In genomic region chr6:132814716-132815570, GRCh38 we compare ENCODE assay signal across 1 cellular context.
A peak's percentile ranks its signal among the peaks of the same experiment; 100 is the strongest.
TF ChIP-seq lines count a peak whose summit lies in the region.

No MANE protein-coding gene starts in this region.

TF ChIP-seq in HepG2, 621 proteins besides CTCF, POLR2A, EP300 and RAD21 (continued from another document and continues in another):
- TF ChIP-seq GLMP (CRISPR knock-in tag; IDR thresholded peaks at IDR 0.05; ENCODE audit: borderline replicate concordance) (no peak; the same call in none of the 2 replicates), JUN (CRISPR knock-in tag; IDR thresholded peaks at IDR 0.05) (no peak), ZNF740 (CRISPR knock-in tag; IDR thresholded peaks at IDR 0.05) (no peak), ZBTB7B (CRISPR knock-in tag; IDR thresholded peaks at IDR 0.05) (no peak), TAF15 (IDR thresholded peaks at IDR 0.05; ENCODE audit: low read depth, low read length, poor library complexity, severe bottlenecking) (no peak), ZEB1 (IDR thresholded peaks at IDR 0.05; ENCODE audit: insufficient replicate concordance, low read depth) (no peak), MXD1 (CRISPR knock-in tag; IDR thresholded peaks at IDR 0.05) (no peak), ZNF512 (CRISPR knock-in tag; IDR thresholded peaks at IDR 0.05) (no peak), SCMH1 (CRISPR knock-in tag; IDR thresholded peaks at IDR 0.05; ENCODE audit: borderline replicate concordance) (no peak), DNMT1 (CRISPR knock-in tag; IDR thresholded peaks at IDR 0.05) (no peak), HOXA5 (CRISPR knock-in tag; IDR thresholded peaks at IDR 0.05) (no peak), GABPB1 (CRISPR knock-in tag; IDR thresholded peaks at IDR 0.05) (no peak), TEAD3 (CRISPR knock-in tag; optimal IDR thresholded peaks at IDR 0.05; ENCODE audit: borderline replicate concordance) (no peak), EEA1 (CRISPR knock-in tag; IDR thresholded peaks at IDR 0.05; ENCODE audit: borderline replicate concordance) (0 out of 2 replicates have a peak, but pooled peaks have one; percentile 5), ZNF781 (CRISPR knock-in tag; IDR thresholded peaks at IDR 0.05; ENCODE audit: borderline replicate concordance, not compliant biosample characterization) (peak; percentile 9), HOXA7 (CRISPR knock-in tag; IDR thresholded peaks at IDR 0.05) (no peak), ZBTB2 (CRISPR knock-in tag; IDR thresholded peaks at IDR 0.05; ENCODE audit: low read depth) (0 out of 2 replicates have a peak, but pooled peaks have one; percentile 34), ZBTB39 (CRISPR knock-in tag; IDR thresholded peaks at IDR 0.05) (no peak; the same call in 1 of the 2 replicates), FOXM1 (CRISPR knock-in tag; IDR thresholded peaks at IDR 0.05) (no peak), ZNF30 (CRISPR knock-in tag; IDR thresholded peaks at IDR 0.05) (0 out of 2 replicates have a peak, but pooled peaks have one; percentile 15), ZNF576 (CRISPR knock-in tag; IDR thresholded peaks at IDR 0.05) (no peak), POGK (CRISPR knock-in tag; conservative IDR thresholded peaks at IDR 0.05) (0 out of 2 replicates have a peak, but pooled peaks have one; percentile 6), HMG20B (CRISPR knock-in tag; conservative IDR thresholded peaks at IDR 0.05) (no peak), ZNF432 (CRISPR knock-in tag; IDR thresholded peaks at IDR 0.05; ENCODE audit: borderline replicate concordance) (peak; percentile 80; the same call in 1 of the 2 replicates), ZBTB7A (CRISPR knock-in tag; IDR thresholded peaks at IDR 0.05) (no peak), ZFX (CRISPR knock-in tag; IDR thresholded peaks at IDR 0.05; ENCODE audit: low read depth) (peak; percentile 11; the same call in 1 of the 2 replicates), MXD4 (CRISPR knock-in tag; IDR thresholded peaks at IDR 0.05) (no peak), RBM22 (optimal IDR thresholded peaks at IDR 0.05; ENCODE audit: low read length) (peak; percentile 97), PAX8 (CRISPR knock-in tag; IDR thresholded peaks at IDR 0.05; ENCODE audit: borderline replicate concordance) (0 out of 2 replicates have a peak, but pooled peaks have one; percentile 1), ZNF891 (CRISPR knock-in tag; IDR thresholded peaks at IDR 0.05) (no peak; the same call in none of the 2 replicates), RFX1 (IDR thresholded peaks at IDR 0.05) (no peak), SP5 (CRISPR knock-in tag; IDR thresholded peaks at IDR 0.05; ENCODE audit: borderline replicate concordance, low read depth) (no peak), ZNF652 (CRISPR knock-in tag; IDR thresholded peaks at IDR 0.05; ENCODE audit: borderline replicate concordance, low read depth) (no peak), LCORL (IDR thresholded peaks at IDR 0.05) (no peak), LCORL (CRISPR knock-in tag; IDR thresholded peaks at IDR 0.05) (no peak), ZNF737 (CRISPR knock-in tag; IDR thresholded peaks at IDR 0.05; ENCODE audit: borderline replicate concordance) (0 out of 2 replicates have a peak, but pooled peaks have one; percentile 86), ZNF451 (CRISPR knock-in tag; IDR thresholded peaks at IDR 0.05) (no peak), XBP1 (CRISPR knock-in tag; IDR thresholded peaks at IDR 0.05) (no peak), ZNF431 (CRISPR knock-in tag; IDR thresholded peaks at IDR 0.05; ENCODE audit: borderline replicate concordance, low read depth) (0 out of 2 replicates have a peak, but pooled peaks have one; percentile 52), CHCHD3 (CRISPR knock-in tag; IDR thresholded peaks at IDR 0.05) (no peak), TERF1 (CRISPR knock-in tag; IDR thresholded peaks at IDR 0.05) (peak; percentile 5; the same call in 1 of the 2 replicates), HNRNPL (IDR thresholded peaks at IDR 0.05; ENCODE audit: low read depth, low read length) (0 out of 2 replicates have a peak, but pooled peaks have one; percentile 47), CENPT (CRISPR knock-in tag; IDR thresholded peaks at IDR 0.05; ENCODE audit: low read depth) (no peak), ATF7-NPFF (CRISPR knock-in tag; IDR thresholded peaks at IDR 0.05; ENCODE audit: low read depth) (no peak), ZNF296 (CRISPR knock-in tag; conservative IDR thresholded peaks at IDR 0.05) (peak; percentile 93), SALL1 (CRISPR knock-in tag; IDR thresholded peaks at IDR 0.05) (0 out of 2 replicates have a peak, but pooled peaks have one; percentile 2)
- TF ChIP-seq, protein P1, sequence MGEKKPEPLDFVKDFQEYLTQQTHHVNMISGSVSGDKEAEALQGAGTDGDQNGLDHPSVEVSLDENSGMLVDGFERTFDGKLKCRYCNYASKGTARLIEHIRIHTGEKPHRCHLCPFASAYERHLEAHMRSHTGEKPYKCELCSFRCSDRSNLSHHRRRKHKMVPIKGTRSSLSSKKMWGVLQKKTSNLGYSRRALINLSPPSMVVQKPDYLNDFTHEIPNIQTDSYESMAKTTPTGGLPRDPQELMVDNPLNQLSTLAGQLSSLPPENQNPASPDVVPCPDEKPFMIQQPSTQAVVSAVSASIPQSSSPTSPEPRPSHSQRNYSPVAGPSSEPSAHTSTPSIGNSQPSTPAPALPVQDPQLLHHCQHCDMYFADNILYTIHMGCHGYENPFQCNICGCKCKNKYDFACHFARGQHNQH (CRISPR knock-in tag; IDR thresholded peaks at IDR 0.05): no peak
- TF ChIP-seq, protein P2, sequence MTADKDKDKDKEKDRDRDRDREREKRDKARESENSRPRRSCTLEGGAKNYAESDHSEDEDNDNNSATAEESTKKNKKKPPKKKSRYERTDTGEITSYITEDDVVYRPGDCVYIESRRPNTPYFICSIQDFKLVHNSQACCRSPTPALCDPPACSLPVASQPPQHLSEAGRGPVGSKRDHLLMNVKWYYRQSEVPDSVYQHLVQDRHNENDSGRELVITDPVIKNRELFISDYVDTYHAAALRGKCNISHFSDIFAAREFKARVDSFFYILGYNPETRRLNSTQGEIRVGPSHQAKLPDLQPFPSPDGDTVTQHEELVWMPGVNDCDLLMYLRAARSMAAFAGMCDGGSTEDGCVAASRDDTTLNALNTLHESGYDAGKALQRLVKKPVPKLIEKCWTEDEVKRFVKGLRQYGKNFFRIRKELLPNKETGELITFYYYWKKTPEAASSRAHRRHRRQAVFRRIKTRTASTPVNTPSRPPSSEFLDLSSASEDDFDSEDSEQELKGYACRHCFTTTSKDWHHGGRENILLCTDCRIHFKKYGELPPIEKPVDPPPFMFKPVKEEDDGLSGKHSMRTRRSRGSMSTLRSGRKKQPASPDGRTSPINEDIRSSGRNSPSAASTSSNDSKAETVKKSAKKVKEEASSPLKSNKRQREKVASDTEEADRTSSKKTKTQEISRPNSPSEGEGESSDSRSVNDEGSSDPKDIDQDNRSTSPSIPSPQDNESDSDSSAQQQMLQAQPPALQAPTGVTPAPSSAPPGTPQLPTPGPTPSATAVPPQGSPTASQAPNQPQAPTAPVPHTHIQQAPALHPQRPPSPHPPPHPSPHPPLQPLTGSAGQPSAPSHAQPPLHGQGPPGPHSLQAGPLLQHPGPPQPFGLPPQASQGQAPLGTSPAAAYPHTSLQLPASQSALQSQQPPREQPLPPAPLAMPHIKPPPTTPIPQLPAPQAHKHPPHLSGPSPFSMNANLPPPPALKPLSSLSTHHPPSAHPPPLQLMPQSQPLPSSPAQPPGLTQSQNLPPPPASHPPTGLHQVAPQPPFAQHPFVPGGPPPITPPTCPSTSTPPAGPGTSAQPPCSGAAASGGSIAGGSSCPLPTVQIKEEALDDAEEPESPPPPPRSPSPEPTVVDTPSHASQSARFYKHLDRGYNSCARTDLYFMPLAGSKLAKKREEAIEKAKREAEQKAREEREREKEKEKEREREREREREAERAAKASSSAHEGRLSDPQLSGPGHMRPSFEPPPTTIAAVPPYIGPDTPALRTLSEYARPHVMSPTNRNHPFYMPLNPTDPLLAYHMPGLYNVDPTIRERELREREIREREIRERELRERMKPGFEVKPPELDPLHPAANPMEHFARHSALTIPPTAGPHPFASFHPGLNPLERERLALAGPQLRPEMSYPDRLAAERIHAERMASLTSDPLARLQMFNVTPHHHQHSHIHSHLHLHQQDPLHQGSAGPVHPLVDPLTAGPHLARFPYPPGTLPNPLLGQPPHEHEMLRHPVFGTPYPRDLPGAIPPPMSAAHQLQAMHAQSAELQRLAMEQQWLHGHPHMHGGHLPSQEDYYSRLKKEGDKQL (CRISPR knock-in tag; IDR thresholded peaks at IDR 0.05; ENCODE audit: low read depth): no peak
- TF ChIP-seq, protein P3, sequence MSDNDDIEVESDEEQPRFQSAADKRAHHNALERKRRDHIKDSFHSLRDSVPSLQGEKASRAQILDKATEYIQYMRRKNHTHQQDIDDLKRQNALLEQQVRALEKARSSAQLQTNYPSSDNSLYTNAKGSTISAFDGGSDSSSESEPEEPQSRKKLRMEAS (IDR thresholded peaks at IDR 0.05): peak; percentile 14; the same call in 1 of the 2 replicates
